1 cellular context compared by ENCODE assay signal in the genomic region with DNA sequence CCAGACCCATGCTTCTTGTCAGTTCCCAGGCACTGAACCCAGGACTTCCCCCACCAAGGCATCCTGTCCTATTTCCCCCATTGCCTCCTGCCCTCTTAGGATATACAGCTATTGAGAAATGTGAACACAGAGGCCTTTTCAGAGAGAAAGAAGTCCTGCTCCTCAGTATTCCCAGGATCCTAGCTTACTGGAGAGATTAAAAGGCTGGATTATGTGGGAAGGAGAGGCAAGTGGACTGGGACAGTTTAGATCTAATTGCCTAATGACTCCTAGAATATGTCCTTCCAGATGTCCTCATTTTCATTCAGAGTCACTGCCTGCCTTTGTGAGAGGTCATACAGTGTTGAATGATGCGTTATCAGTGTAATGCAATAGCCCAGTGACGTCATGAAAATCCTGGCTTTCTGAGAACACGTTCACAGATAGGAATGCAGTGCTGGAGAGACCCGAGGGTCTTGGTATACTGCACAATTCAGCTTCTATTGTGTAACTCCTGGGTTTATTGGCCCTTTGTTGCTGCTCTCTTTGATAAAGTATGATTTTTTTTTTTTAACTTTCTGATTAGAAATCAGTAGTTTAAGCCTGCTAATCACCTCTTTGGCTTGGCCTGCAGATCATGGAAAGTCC.
TF ChIP-seq lines count a peak whose summit lies in the region.

No MANE protein-coding gene starts in this region.

TF ChIP-seq in Ishikawa, 13 proteins besides CTCF, POLR2A, EP300 and RAD21 (continued from another document):
- TF ChIP-seq, protein P1, sequence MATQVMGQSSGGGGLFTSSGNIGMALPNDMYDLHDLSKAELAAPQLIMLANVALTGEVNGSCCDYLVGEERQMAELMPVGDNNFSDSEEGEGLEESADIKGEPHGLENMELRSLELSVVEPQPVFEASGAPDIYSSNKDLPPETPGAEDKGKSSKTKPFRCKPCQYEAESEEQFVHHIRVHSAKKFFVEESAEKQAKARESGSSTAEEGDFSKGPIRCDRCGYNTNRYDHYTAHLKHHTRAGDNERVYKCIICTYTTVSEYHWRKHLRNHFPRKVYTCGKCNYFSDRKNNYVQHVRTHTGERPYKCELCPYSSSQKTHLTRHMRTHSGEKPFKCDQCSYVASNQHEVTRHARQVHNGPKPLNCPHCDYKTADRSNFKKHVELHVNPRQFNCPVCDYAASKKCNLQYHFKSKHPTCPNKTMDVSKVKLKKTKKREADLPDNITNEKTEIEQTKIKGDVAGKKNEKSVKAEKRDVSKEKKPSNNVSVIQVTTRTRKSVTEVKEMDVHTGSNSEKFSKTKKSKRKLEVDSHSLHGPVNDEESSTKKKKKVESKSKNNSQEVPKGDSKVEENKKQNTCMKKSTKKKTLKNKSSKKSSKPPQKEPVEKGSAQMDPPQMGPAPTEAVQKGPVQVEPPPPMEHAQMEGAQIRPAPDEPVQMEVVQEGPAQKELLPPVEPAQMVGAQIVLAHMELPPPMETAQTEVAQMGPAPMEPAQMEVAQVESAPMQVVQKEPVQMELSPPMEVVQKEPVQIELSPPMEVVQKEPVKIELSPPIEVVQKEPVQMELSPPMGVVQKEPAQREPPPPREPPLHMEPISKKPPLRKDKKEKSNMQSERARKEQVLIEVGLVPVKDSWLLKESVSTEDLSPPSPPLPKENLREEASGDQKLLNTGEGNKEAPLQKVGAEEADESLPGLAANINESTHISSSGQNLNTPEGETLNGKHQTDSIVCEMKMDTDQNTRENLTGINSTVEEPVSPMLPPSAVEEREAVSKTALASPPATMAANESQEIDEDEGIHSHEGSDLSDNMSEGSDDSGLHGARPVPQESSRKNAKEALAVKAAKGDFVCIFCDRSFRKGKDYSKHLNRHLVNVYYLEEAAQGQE (IDR thresholded peaks at IDR 0.05; ENCODE audit: low read depth) = no peak
- TF ChIP-seq EGR1 (IDR thresholded peaks at IDR 0.05) = no peak
- TF ChIP-seq FOXM1 (IDR thresholded peaks at IDR 0.05; ENCODE audit: borderline replicate concordance, low read depth) = no peak
- TF ChIP-seq NFIC (IDR thresholded peaks at IDR 0.05) = no peak
